Comparison of ENCODE assay signal across 2 cellular contexts in the genomic region with DNA sequence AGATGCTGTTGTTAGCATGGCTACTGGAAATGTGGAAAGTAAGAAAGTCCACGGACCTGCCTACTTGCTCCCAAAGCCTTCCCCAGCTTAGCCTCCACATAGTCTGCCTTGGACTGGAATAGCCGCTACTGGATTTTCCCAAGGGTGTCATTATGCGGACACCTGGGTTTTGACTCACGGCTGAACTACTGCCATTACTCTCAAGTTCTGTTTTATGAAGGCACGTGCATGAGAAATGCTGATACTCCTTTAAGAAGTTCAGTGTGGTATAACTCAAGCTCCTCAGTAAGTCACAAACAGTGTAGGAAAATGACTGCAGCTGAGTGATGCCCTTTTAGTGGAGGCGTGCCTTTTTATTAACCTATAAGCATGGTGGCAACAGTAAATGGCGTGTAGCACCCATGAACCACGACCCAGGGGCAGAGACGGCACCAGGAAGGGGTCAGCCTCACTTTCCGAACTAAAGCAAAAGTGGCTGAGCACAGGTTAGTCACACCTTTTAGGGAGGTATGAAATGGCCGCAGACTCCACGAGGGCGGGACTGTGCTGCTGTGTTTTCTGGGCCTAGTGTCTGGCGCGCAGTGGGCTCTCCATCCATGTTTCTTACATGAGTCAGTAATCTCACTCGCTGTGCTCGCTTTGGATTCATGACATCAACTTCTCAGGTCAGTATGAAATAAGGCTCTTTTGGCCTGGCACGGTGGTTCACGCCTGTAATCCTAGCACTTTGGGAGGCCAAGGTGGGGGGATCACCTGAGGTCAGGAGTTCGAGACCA.
TF ChIP-seq lines count a peak whose summit lies in the region.

No MANE protein-coding gene starts in this region.

TF ChIP-seq in SK-N-SH, 30 proteins besides CTCF, POLR2A, EP300 and RAD21 (continued from another document):
- TF ChIP-seq, protein P1, sequence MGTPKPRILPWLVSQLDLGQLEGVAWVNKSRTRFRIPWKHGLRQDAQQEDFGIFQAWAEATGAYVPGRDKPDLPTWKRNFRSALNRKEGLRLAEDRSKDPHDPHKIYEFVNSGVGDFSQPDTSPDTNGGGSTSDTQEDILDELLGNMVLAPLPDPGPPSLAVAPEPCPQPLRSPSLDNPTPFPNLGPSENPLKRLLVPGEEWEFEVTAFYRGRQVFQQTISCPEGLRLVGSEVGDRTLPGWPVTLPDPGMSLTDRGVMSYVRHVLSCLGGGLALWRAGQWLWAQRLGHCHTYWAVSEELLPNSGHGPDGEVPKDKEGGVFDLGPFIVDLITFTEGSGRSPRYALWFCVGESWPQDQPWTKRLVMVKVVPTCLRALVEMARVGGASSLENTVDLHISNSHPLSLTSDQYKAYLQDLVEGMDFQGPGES (IDR thresholded peaks at IDR 0.05; ENCODE audit: low read depth, low read length), result no peak
- TF ChIP-seq, protein P2, sequence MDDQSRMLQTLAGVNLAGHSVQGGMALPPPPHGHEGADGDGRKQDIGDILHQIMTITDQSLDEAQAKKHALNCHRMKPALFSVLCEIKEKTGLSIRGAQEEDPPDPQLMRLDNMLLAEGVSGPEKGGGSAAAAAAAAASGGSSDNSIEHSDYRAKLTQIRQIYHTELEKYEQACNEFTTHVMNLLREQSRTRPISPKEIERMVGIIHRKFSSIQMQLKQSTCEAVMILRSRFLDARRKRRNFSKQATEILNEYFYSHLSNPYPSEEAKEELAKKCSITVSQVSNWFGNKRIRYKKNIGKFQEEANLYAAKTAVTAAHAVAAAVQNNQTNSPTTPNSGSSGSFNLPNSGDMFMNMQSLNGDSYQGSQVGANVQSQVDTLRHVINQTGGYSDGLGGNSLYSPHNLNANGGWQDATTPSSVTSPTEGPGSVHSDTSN (IDR thresholded peaks at IDR 0.05), result no peak
- TF ChIP-seq NRF1 (IDR thresholded peaks at IDR 0.05; ENCODE audit: low read depth, low read length), result no peak

TF ChIP-seq in SK-N-SH treated with all-trans-retinoic acid at 6 μM for 48 hours, 23 proteins besides CTCF, POLR2A, EP300 and RAD21 (continued from another document):
- TF ChIP-seq, protein P3, sequence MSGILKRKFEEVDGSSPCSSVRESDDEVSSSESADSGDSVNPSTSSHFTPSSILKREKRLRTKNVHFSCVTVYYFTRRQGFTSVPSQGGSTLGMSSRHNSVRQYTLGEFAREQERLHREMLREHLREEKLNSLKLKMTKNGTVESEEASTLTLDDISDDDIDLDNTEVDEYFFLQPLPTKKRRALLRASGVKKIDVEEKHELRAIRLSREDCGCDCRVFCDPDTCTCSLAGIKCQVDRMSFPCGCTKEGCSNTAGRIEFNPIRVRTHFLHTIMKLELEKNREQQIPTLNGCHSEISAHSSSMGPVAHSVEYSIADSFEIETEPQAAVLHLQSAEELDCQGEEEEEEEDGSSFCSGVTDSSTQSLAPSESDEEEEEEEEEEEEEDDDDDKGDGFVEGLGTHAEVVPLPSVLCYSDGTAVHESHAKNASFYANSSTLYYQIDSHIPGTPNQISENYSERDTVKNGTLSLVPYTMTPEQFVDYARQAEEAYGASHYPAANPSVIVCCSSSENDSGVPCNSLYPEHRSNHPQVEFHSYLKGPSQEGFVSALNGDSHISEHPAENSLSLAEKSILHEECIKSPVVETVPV (CRISPR knock-in tag; IDR thresholded peaks at IDR 0.05), result no peak
- TF ChIP-seq ZNF565 (CRISPR knock-in tag; conservative IDR thresholded peaks at IDR 0.05; ENCODE audit: low read depth) (no peak), TOX (CRISPR knock-in tag; IDR thresholded peaks at IDR 0.05; ENCODE audit: borderline replicate concordance) (no peak), ZFP30 (CRISPR knock-in tag; IDR thresholded peaks at IDR 0.05) (no peak), GLIS3 (CRISPR knock-in tag; IDR thresholded peaks at IDR 0.05) (no peak), ZNF8 (CRISPR knock-in tag; IDR thresholded peaks at IDR 0.05) (no peak), BACH2 (CRISPR knock-in tag; IDR thresholded peaks at IDR 0.05; ENCODE audit: borderline replicate concordance) (no peak), CSDC2 (CRISPR knock-in tag; IDR thresholded peaks at IDR 0.05) (no peak), TCF4 (CRISPR knock-in tag; IDR thresholded peaks at IDR 0.05; ENCODE audit: borderline replicate concordance) (no peak), ZNF70 (CRISPR knock-in tag; IDR thresholded peaks at IDR 0.05) (no peak), PPARA (CRISPR knock-in tag; IDR thresholded peaks at IDR 0.05; ENCODE audit: borderline replicate concordance) (no peak), ARNTL (CRISPR knock-in tag; IDR thresholded peaks at IDR 0.05; ENCODE audit: borderline replicate concordance, low read depth) (no peak), SNAI2 (CRISPR knock-in tag; IDR thresholded peaks at IDR 0.05) (no peak), ISL1 (CRISPR knock-in tag; IDR thresholded peaks at IDR 0.05) (no peak)
- TF ChIP-seq, protein P4, sequence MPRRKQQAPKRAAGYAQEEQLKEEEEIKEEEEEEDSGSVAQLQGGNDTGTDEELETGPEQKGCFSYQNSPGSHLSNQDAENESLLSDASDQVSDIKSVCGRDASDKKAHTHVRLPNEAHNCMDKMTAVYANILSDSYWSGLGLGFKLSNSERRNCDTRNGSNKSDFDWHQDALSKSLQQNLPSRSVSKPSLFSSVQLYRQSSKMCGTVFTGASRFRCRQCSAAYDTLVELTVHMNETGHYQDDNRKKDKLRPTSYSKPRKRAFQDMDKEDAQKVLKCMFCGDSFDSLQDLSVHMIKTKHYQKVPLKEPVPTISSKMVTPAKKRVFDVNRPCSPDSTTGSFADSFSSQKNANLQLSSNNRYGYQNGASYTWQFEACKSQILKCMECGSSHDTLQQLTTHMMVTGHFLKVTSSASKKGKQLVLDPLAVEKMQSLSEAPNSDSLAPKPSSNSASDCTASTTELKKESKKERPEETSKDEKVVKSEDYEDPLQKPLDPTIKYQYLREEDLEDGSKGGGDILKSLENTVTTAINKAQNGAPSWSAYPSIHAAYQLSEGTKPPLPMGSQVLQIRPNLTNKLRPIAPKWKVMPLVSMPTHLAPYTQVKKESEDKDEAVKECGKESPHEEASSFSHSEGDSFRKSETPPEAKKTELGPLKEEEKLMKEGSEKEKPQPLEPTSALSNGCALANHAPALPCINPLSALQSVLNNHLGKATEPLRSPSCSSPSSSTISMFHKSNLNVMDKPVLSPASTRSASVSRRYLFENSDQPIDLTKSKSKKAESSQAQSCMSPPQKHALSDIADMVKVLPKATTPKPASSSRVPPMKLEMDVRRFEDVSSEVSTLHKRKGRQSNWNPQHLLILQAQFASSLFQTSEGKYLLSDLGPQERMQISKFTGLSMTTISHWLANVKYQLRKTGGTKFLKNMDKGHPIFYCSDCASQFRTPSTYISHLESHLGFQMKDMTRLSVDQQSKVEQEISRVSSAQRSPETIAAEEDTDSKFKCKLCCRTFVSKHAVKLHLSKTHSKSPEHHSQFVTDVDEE (CRISPR knock-in tag; IDR thresholded peaks at IDR 0.05), result no peak
- TF ChIP-seq, protein P5, sequence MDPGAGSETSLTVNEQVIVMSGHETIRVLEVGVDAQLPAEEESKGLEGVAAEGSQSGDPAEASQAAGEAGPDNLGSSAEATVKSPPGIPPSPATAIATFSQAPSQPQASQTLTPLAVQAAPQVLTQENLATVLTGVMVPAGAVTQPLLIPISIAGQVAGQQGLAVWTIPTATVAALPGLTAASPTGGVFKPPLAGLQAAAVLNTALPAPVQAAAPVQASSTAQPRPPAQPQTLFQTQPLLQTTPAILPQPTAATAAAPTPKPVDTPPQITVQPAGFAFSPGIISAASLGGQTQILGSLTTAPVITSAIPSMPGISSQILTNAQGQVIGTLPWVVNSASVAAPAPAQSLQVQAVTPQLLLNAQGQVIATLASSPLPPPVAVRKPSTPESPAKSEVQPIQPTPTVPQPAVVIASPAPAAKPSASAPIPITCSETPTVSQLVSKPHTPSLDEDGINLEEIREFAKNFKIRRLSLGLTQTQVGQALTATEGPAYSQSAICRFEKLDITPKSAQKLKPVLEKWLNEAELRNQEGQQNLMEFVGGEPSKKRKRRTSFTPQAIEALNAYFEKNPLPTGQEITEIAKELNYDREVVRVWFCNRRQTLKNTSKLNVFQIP (CRISPR knock-in tag; IDR thresholded peaks at IDR 0.05; ENCODE audit: borderline replicate concordance, low read depth), result no peak
- TF ChIP-seq, protein P6, sequence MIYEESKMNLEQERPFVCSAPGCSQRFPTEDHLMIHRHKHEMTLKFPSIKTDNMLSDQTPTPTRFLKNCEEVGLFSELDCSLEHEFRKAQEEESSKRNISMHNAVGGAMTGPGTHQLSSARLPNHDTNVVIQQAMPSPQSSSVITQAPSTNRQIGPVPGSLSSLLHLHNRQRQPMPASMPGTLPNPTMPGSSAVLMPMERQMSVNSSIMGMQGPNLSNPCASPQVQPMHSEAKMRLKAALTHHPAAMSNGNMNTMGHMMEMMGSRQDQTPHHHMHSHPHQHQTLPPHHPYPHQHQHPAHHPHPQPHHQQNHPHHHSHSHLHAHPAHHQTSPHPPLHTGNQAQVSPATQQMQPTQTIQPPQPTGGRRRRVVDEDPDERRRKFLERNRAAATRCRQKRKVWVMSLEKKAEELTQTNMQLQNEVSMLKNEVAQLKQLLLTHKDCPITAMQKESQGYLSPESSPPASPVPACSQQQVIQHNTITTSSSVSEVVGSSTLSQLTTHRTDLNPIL (CRISPR knock-in tag; IDR thresholded peaks at IDR 0.05; ENCODE audit: low read depth), result no peak
